Comparison of ENCODE assay signal across 8 cellular contexts in the genomic region with DNA sequence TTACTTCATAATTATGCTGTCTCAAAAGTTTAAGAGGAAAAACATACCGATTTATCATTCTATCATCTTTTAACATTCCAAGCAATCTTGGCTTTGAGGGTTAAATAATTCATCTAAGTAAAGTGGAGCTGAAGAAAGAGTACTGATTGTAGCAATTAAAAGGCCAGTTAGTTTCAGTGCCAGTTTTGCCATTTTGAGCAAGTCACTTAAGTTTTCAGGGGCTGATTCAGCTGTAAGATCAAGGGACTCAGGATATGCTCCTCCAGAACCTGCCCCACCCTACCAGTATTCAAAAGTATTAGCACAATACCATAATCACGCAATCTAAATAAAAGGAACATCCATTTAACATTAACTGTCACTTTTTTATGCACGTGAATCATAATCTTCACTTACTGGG. TPM values are rescaled to one million over a fixed set of nuclear protein-coding genes. Genes with fewer than 3 reads are reported as not detected.
DNase-seq lines count a peak whose midpoint lies in the region; ATAC-seq, FAIRE-seq and TF ChIP-seq lines count a peak whose summit lies in the region.

No MANE protein-coding gene starts in this region.

- H3K4me3 Mint-ChIP-seq in activated CD8-positive, alpha-beta T cell treated with anti-CD3 and anti-CD28 coated beads for 36 hours = peak overlapping the region; percentile 87

- H3K9ac ChIP-seq in kidney (ENCODE audit: low read length in 2 of 2) = peak overlapping the region in 1 of 2 donors; percentile 86

- FAIRE-seq in GM12892 (lab: Jason Lieb, UNC) (peak; percentile 27), kidney (lab: Jason Lieb, UNC) (no peak)

- no peak for TF ChIP-seq POLR2A in GM12892 (IDR thresholded peaks at IDR 0.05; ENCODE audit: low read depth, low read length)

- no peaks in the 10 kb centered on the region for H3K9me3 Mint-ChIP-seq in activated CD8-positive, alpha-beta T cell treated with anti-CD3 and anti-CD28 coated beads for 36 hours

- no peak for ATAC-seq in activated CD8-positive, alpha-beta T cell treated with anti-CD3 and anti-CD28 coated beads for 36 hours
- no peak for ATAC-seq in GM18517 (IDR thresholded peaks at IDR 0.05; ENCODE audit: unreplicated experiment)

- intact Hi-C loops in activated CD8-positive, alpha-beta T cell treated with anti-CD3 and anti-CD28 coated beads for 36 hours (cut with micrococcal nuclease) = no loop called here
- intact Hi-C loops in kidney (cut with DNase I) = no loop called here

- no peaks in the 10 kb centered on the region for H3K27me3 Mint-ChIP-seq in activated CD8-positive, alpha-beta T cell treated with anti-CD3 and anti-CD28 coated beads for 36 hours

- CTCF ChIA-PET in activated CD8-positive, alpha-beta T cell treated with anti-CD3 and anti-CD28 coated beads for 36 hours (lab: Charles Lee) = no interaction called here

- DNase-seq in A172 (ENCODE audit: low spot score) = peak; percentile 15
- no peak for DNase-seq in GM12892 (ENCODE audit: insufficient read length)
- no peak for DNase-seq in activated CD8-positive, alpha-beta T cell treated with anti-CD3 and anti-CD28 coated beads for 36 hours
- DNase-seq in kidney = no peak
- DNase-seq in HCEC 1CT = no peak
- DNase-seq in mucosa of gallbladder (ENCODE audit: low spot score) = no peak
- no peak for DNase-seq in KG1 (lab: John Stamatoyannopoulos, UW)

- H3K27ac ChIP-seq in kidney (ENCODE audit: low read depth in 2 of 2, low read length in 2 of 2) = no peak overlapping the region

- peaks cover 27% of the 10 kb centered on the region for H3K36me3 Mint-ChIP-seq in activated CD8-positive, alpha-beta T cell treated with anti-CD3 and anti-CD28 coated beads for 36 hours (ENCODE audit: low read depth)

- peaks cover 0 to 11% of the 10 kb centered on the region in 2 donors for H3K4me1 ChIP-seq in kidney (ENCODE audit: control insufficient read depth in 1 of 2, insufficient read depth in 1 of 2, low read depth in 1 of 2, low read length in 2 of 2)

- H3K9me3 ChIP-seq in kidney (ENCODE audit: control insufficient read depth in 1 of 2, low read length in 2 of 2) = no peaks in the 10 kb centered on the region

- POLR2A ChIA-PET in activated CD8-positive, alpha-beta T cell treated with anti-CD3 and anti-CD28 coated beads for 36 hours (lab: Charles Lee) = interaction anchor here (1.2 kb wide), 1 partner anchor 138 kb away, joined by 4 read pairs; a partner anchor contains a TSS

- H3K4me3 ChIP-seq in kidney (ENCODE audit: low read length in 2 of 2) = peak overlapping the region; percentile 87 to 96

- peaks cover 2 to 19% of the 10 kb centered on the region in 2 donors for H3K36me3 ChIP-seq in kidney (ENCODE audit: control insufficient read depth in 1 of 2, insufficient read depth in 2 of 2, low read length in 2 of 2)

- H3K4me1 Mint-ChIP-seq in activated CD8-positive, alpha-beta T cell treated with anti-CD3 and anti-CD28 coated beads for 36 hours (ENCODE audit: low read depth) = peaks cover 41% of the 10 kb centered on the region

- H3K27ac Mint-ChIP-seq in activated CD8-positive, alpha-beta T cell treated with anti-CD3 and anti-CD28 coated beads for 36 hours = no peak overlapping the region

- TF ChIP-seq CTCF in activated CD8-positive, alpha-beta T cell treated with anti-CD3 and anti-CD28 coated beads for 36 hours (IDR thresholded peaks at IDR 0.05) = no peak
- TF ChIP-seq CTCF in kidney (IDR thresholded peaks at IDR 0.05; ENCODE audit: borderline replicate concordance, extremely low read depth, insufficient read depth) = no peak

RNA-seq across cellular contexts. Expression of a gene that starts 1.9 kb away (rescaled TPM):
- 103 and 210 TPM in 2 replicates for total RNA-seq in A172 (2014; rRNA removed; shearing (Covaris generic))
- polyA plus RNA-seq in GM12892 (2012; ENCODE audit: missing spikeins) = 35.6 TPM
- total RNA-seq in activated CD8-positive, alpha-beta T cell treated with anti-CD3 and anti-CD28 coated beads for 36 hours = 10 to 100 TPM; 37.4 to 38.2 TPM
- total RNA-seq in kidney = 89.6 TPM
- polyA plus RNA-seq in kidney (ENCODE audit: insufficient read depth, low read depth, low replicate concordance) = 43.2 TPM
- 64.9 TPM for total RNA-seq in mucosa of gallbladder

RNA-seq across cellular contexts. Expression of a gene that starts 45.2 kb away (rescaled TPM):
- not detected in 2 replicates for total RNA-seq in A172 (2014; rRNA removed; shearing (Covaris generic))
- polyA plus RNA-seq in GM12892 (2012; ENCODE audit: missing spikeins) = 2.8 TPM
- total RNA-seq in activated CD8-positive, alpha-beta T cell treated with anti-CD3 and anti-CD28 coated beads for 36 hours = 1 to 10 TPM; 1.3 to 1.8 TPM
- total RNA-seq in kidney (not detected), mucosa of gallbladder (not detected)
- not detected for polyA plus RNA-seq in kidney (ENCODE audit: insufficient read depth, low read depth, low replicate concordance)
